Comparison of ENCODE assay signal across 13 cellular contexts in genomic region chrX:43676960-43677582, GRCh38. TPM values are rescaled to one million over a fixed set of nuclear protein-coding genes. Genes with fewer than 3 reads are reported as not detected.
DNase-seq lines count a peak whose midpoint lies in the region; ATAC-seq and TF ChIP-seq lines count a peak whose summit lies in the region.
"Had no signal": no experiment of that assay in that cellular context is flagged by ENCODE, and none has a peak within 500 bp of the region (broad histone marks: within the 10 kb centered on the region; RNA-seq: fewer than 3 reads in every experiment).

No MANE protein-coding gene starts in this region.

- H3K27ac Mint-ChIP-seq in GM23338: no peak overlapping the region
- H3K27ac Mint-ChIP-seq in nephron progenitor cell: peak overlapping the region; percentile 83
- H3K27ac Mint-ChIP-seq in activated naive CD8-positive, alpha-beta T cell treated with anti-CD3 and anti-CD28 coated beads for 36 hours: no peak overlapping the region
- H3K27ac Mint-ChIP-seq: activated T-helper 17 cell treated with anti-CD3 and anti-CD28 coated beads, Interleukin-2, amount 50 U/mL, for 72 hours; stimulated activated naive CD8-positive, alpha-beta T cell treated with anti-CD3 and anti-CD28 coated beads, Interleukin-15, Interleukin-2, amounts not matched to agents 100 ng/mL and 50 ng/mL, for 24 hours had no signal

- H3K4me3 Mint-ChIP-seq in GM23338: no peak overlapping the region
- no peak overlapping the region for H3K4me3 Mint-ChIP-seq in nephron progenitor cell
- no peak overlapping the region for H3K4me3 Mint-ChIP-seq in activated naive CD8-positive, alpha-beta T cell treated with anti-CD3 and anti-CD28 coated beads for 36 hours
- H3K4me3 Mint-ChIP-seq: activated T-helper 17 cell treated with anti-CD3 and anti-CD28 coated beads, Interleukin-2, amount 50 U/mL, for 72 hours; stimulated activated naive CD8-positive, alpha-beta T cell treated with anti-CD3 and anti-CD28 coated beads, Interleukin-15, Interleukin-2, amounts not matched to agents 100 ng/mL and 50 ng/mL, for 24 hours had no signal

- H3K4me1 ChIP-seq in GM23338 (ENCODE audit: insufficient read depth): no peaks in the 10 kb centered on the region
- no peaks in the 10 kb centered on the region for H3K4me1 ChIP-seq in endocrine pancreas (ENCODE audit: control insufficient read depth, insufficient read depth, low read length)

- H3K36me3 Mint-ChIP-seq in GM23338 (ENCODE audit: low read depth): peaks cover 7% of the 10 kb centered on the region; the same call in 2 of the 3 replicates
- no peaks in the 10 kb centered on the region for H3K36me3 Mint-ChIP-seq in nephron progenitor cell (ENCODE audit: low read depth)
- no peaks in the 10 kb centered on the region for H3K36me3 Mint-ChIP-seq in activated naive CD8-positive, alpha-beta T cell treated with anti-CD3 and anti-CD28 coated beads for 36 hours

- no peaks in the 10 kb centered on the region for H3K9me3 ChIP-seq in endocrine pancreas (ENCODE audit: control insufficient read depth, low read length)

- TF ChIP-seq CTCF in GM23338 (conservative IDR thresholded peaks at IDR 0.05; ENCODE audit: low read depth in 2 of 2): no peak
- TF ChIP-seq CTCF in nephron progenitor cell (IDR thresholded peaks at IDR 0.05): no peak

- H3K27ac ChIP-seq in GM23338 (ENCODE audit: low read depth): no peak overlapping the region

- H3K9me3 Mint-ChIP-seq in GM23338 (peaks cover 16% of the 10 kb centered on the region; the same call in 2 of the 3 replicates), nephron progenitor cell (peaks cover 34% of the 10 kb centered on the region)
- no peaks in the 10 kb centered on the region for H3K9me3 Mint-ChIP-seq in activated naive CD8-positive, alpha-beta T cell treated with anti-CD3 and anti-CD28 coated beads for 36 hours
- H3K9me3 Mint-ChIP-seq: activated T-helper 17 cell treated with anti-CD3 and anti-CD28 coated beads, Interleukin-2, amount 50 U/mL, for 72 hours; stimulated activated naive CD8-positive, alpha-beta T cell treated with anti-CD3 and anti-CD28 coated beads, Interleukin-15, Interleukin-2, amounts not matched to agents 100 ng/mL and 50 ng/mL, for 24 hours had no signal

- ATAC-seq in GM23338: no peak
- ATAC-seq: activated T-helper 17 cell treated with anti-CD3 and anti-CD28 coated beads, Interleukin-2, amount 50 U/mL, for 72 hours had no signal

- H3K27me3 ChIP-seq in GM23338 (ENCODE audit: insufficient read depth) (no peaks in the 10 kb centered on the region), endocrine pancreas (ENCODE audit: control insufficient read depth, insufficient read depth, low read length) (no peaks in the 10 kb centered on the region)

- no peak overlapping the region for H2AFZ ChIP-seq in GM23338

- no peaks in the 10 kb centered on the region for H3F3A ChIP-seq in GM23338 (replicated peaks; ENCODE audit: low read depth)

- H3K4me3 ChIP-seq in GM23338 (no peak overlapping the region), endocrine pancreas (ENCODE audit: control insufficient read depth, insufficient read depth, low read length) (peak overlapping the region; percentile 5)

- no peaks in the 10 kb centered on the region for H3K4me1 Mint-ChIP-seq in GM23338
- H3K4me1 Mint-ChIP-seq in nephron progenitor cell: peaks cover 13% of the 10 kb centered on the region
- H3K4me1 Mint-ChIP-seq in activated naive CD8-positive, alpha-beta T cell treated with anti-CD3 and anti-CD28 coated beads for 36 hours: peaks cover 2% of the 10 kb centered on the region
- H3K4me1 Mint-ChIP-seq: activated T-helper 17 cell treated with anti-CD3 and anti-CD28 coated beads, Interleukin-2, amount 50 U/mL, for 72 hours had no signal

- no peaks in the 10 kb centered on the region for H3K9me2 ChIP-seq in GM23338 (ENCODE audit: insufficient read depth)

- H3K9ac ChIP-seq in endocrine pancreas (ENCODE audit: control insufficient read depth, insufficient read depth, low read length): no peak overlapping the region

- no peaks in the 10 kb centered on the region for H4K20me1 ChIP-seq in GM23338 (replicated peaks; ENCODE audit: insufficient read depth)

- H3K27me3 Mint-ChIP-seq in GM23338 (ENCODE audit: insufficient read depth, low read depth, poor library complexity) (no peaks in the 10 kb centered on the region), nephron progenitor cell (ENCODE audit: low read depth, poor library complexity) (no peaks in the 10 kb centered on the region)
- no peaks in the 10 kb centered on the region for H3K27me3 Mint-ChIP-seq in activated naive CD8-positive, alpha-beta T cell treated with anti-CD3 and anti-CD28 coated beads for 36 hours

- H3K4me2 ChIP-seq in GM23338: no peak overlapping the region

- no peaks in the 10 kb centered on the region for H3K36me3 ChIP-seq in GM23338 (ENCODE audit: insufficient read depth)
- no peaks in the 10 kb centered on the region for H3K36me3 ChIP-seq in endocrine pancreas (ENCODE audit: control insufficient read depth, insufficient read depth, low read length)

- DNase-seq in GM23338 (ENCODE audit: low spot score): peak; percentile 49
- peak; percentile 75 for DNase-seq in NCI-H748 (lab: John Stamatoyannopoulos, UW; ENCODE audit: unreplicated experiment)
- DNase-seq in nephron progenitor cell: no peak
- DNase-seq in AG20443 (ENCODE audit: low spot score): no peak
- no peak for DNase-seq in NCI-H187 (lab: John Stamatoyannopoulos, UW)
- DNase-seq in activated naive CD8-positive, alpha-beta T cell treated with anti-CD3 and anti-CD28 coated beads for 36 hours: no peak
- no peak for DNase-seq in activated naive CD4-positive, alpha-beta T cell treated with anti-CD3 and anti-CD28 coated beads, Interleukin-2, amount 50 U/mL, for 16 hours
- DNase-seq: activated CD4-positive, CD25-positive, alpha-beta regulatory T cell treated with anti-CD3 and anti-CD28 coated beads, Interleukin-2, amount 50 U/mL, for 72 hours; NCI-H187 treated with DMSO at 0.1 percent for 48 hours; stimulated activated CD4-positive, alpha-beta T cell treated with anti-CD3 and anti-CD28 coated beads, Interleukin-2, amount 100 ng/mL, for 24 hours had no signal

- H3K79me2 ChIP-seq in GM23338 (replicated peaks; ENCODE audit: insufficient read depth): no peaks in the 10 kb centered on the region

TF ChIP-seq in GM23338, 12 proteins besides CTCF, POLR2A, EP300 and RAD21 (continues in another document):
- TF ChIP-seq JUNB (IDR thresholded peaks at IDR 0.05; ENCODE audit: unreplicated experiment): no peak
- TF ChIP-seq REST (IDR thresholded peaks at IDR 0.05; ENCODE audit: unreplicated experiment): no peak
- no peak for TF ChIP-seq ETS1 (IDR thresholded peaks at IDR 0.05)
- no peak for TF ChIP-seq POLR2AphosphoS5 (IDR thresholded peaks at IDR 0.05; ENCODE audit: low read depth)
- TF ChIP-seq ZNF114 (CRISPR knock-in tag; IDR thresholded peaks at IDR 0.05): no peak
- TF ChIP-seq EZH2 (IDR thresholded peaks at IDR 0.05; ENCODE audit: low read depth, unreplicated experiment): no peak
- no peak for TF ChIP-seq EZH2phosphoT487 (IDR thresholded peaks at IDR 0.05; ENCODE audit: unreplicated experiment)
- no peak for TF ChIP-seq STAT1 (IDR thresholded peaks at IDR 0.05; ENCODE audit: unreplicated experiment)

RNA-seq across cellular contexts. Expression of gene MAOA, which starts 21.0 kb away (rescaled TPM):
- total RNA-seq in GM23338 (2014; rRNA removed; shearing (Covaris generic)): 5.2 and 6.1 TPM in 2 replicates
- 1.7 and 3.2 TPM in 2 replicates for polyA plus RNA-seq in GM23338 (2016; fragmentation: Nextera tagmentation; extraction: Ambion mirVana)
- total RNA-seq in activated naive CD8-positive, alpha-beta T cell treated with anti-CD3 and anti-CD28 coated beads for 36 hours: under 1 TPM; 0.21 to 0.60 TPM

Comparison
In these comparisons a context has a peak if more than half of its experiments do, and no peak if none do; other contexts are left out.
1. DNase-seq: peak in GM23338 (single experiment) and NCI-H748 (single experiment); none in nephron progenitor cell (single experiment), AG20443 (single experiment), NCI-H187 (0 of 2), activated naive CD8-positive, alpha-beta T cell treated with anti-CD3 and anti-CD28 coated beads for 36 hours (single experiment) and activated naive CD4-positive, alpha-beta T cell treated with anti-CD3 and anti-CD28 coated beads, Interleukin-2, amount 50 U/mL, for 16 hours (single experiment).